8 cellular contexts compared by ENCODE assay signal in genomic region chr2:85728883-85729824, GRCh38. TPM values are rescaled to one million over a fixed set of nuclear protein-coding genes. Genes with fewer than 3 reads are reported as not detected.
DNase-seq lines count a peak whose midpoint lies in the region; ATAC-seq and TF ChIP-seq lines count a peak whose summit lies in the region.

No MANE protein-coding gene starts in this region.

- H3K9ac ChIP-seq in colonic mucosa (ENCODE audit: low read depth in 2 of 2, low read length in 2 of 2), result no peak overlapping the region
- H3K9ac ChIP-seq in liver (ENCODE audit: low read depth in 1 of 2, low read length in 2 of 2), result peak overlapping the region in 1 of 2 donors; percentile 32

- no peaks in the 10 kb centered on the region for H3K4me1 ChIP-seq in colonic mucosa
- peaks cover 13 to 33% (median 24%) of the 10 kb centered on the region in 4 donors for H3K4me1 ChIP-seq in liver (ENCODE audit: control insufficient read depth in 4 of 4, insufficient read depth in 4 of 4, low read length in 3 of 4)

- H3K36me3 ChIP-seq in colonic mucosa (no peaks in the 10 kb centered on the region), liver (ENCODE audit: control insufficient read depth in 4 of 4, insufficient read depth in 3 of 4, low read depth in 1 of 4, low read length in 3 of 4) (no peaks in the 10 kb centered on the region)

- ATAC-seq in HG02981 (IDR thresholded peaks at IDR 0.05; ENCODE audit: unreplicated experiment) (peak; percentile 72), HG02642 (IDR thresholded peaks at IDR 0.05; ENCODE audit: poor library complexity, unreplicated experiment) (no peak)

- peak; percentile 98 for TF ChIP-seq CTCF in GM12865 (IDR thresholded peaks at IDR 0.05; ENCODE audit: insufficient read depth, low read depth, low read length, missing control alignments)
- TF ChIP-seq CTCF in colonic mucosa (IDR thresholded peaks at IDR 0.05), result peak; percentile 93
- TF ChIP-seq CTCF in liver (IDR thresholded peaks at IDR 0.05; ENCODE audit: low read depth, low read length, missing input control), result peak; percentile 98

- peak; percentile 99 for TF ChIP-seq RAD21 in liver (IDR thresholded peaks at IDR 0.05)

- H3K27me3 ChIP-seq in colonic mucosa (no peaks in the 10 kb centered on the region), liver (ENCODE audit: control insufficient read depth in 4 of 4, insufficient read depth in 4 of 4, low read length in 3 of 4) (no peaks in the 10 kb centered on the region)

- H3K4me3 ChIP-seq in GM12865 (ENCODE audit: low read depth, low read length), result no peak overlapping the region
- no peak overlapping the region for H3K4me3 ChIP-seq in colonic mucosa
- no peak overlapping the region for H3K4me3 ChIP-seq in liver (ENCODE audit: low read depth in 1 of 3, low read length in 3 of 3)

- DNase-seq in GM12865 (ENCODE audit: low read depth), result peak; percentile 78
- DNase-seq in NCI-H460 (ENCODE audit: extremely low read depth, low read depth), result peak; percentile 80
- peak; percentile 86 for DNase-seq in activated CD4-positive, alpha-beta T cell treated with anti-CD3 and anti-CD28 coated beads for 48 hours
- DNase-seq in colonic mucosa, result peak; percentile 86
- DNase-seq in stimulated activated CD4-positive, alpha-beta T cell treated with anti-CD3 and anti-CD28 coated beads, TNF-alpha, amount 100 ng/mL, for 1 hour (ENCODE audit: low read depth in 3 of 3, low spot score in 1 of 3), result peak; percentile 18 to 71 (median 41)

- H3K27ac ChIP-seq in colonic mucosa (no peak overlapping the region), liver (ENCODE audit: low read depth in 1 of 2, low read length in 2 of 2) (no peak overlapping the region)

- H3K9me3 ChIP-seq in colonic mucosa, result no peaks in the 10 kb centered on the region
- no peaks in the 10 kb centered on the region for H3K9me3 ChIP-seq in liver (ENCODE audit: control insufficient read depth in 4 of 4, low read length in 3 of 4)

- intact Hi-C loops in colonic mucosa (cut with DNase I), result loop anchor here (2.0 kb wide), 1 partner anchor 86 kb away; no protein-coding TSS in a partner anchor

- WGBS in liver, result 35% methylated on average over 26 of the region's 26 CpGs

TF ChIP-seq in liver, 16 proteins besides CTCF, POLR2A, EP300 and RAD21:
- TF ChIP-seq MAX (IDR thresholded peaks at IDR 0.05) (no peak), TAF1 (conservative IDR thresholded peaks at IDR 0.05) (no peak), RXRA (IDR thresholded peaks at IDR 0.05) (peak; percentile 74 to 93), HNF4A (conservative IDR thresholded peaks at IDR 0.05) (peak; percentile 29 to 48), FOXA2 (IDR thresholded peaks at IDR 0.05) (peak; percentile 4), YY1 (IDR thresholded peaks at IDR 0.05) (no peak), SP1 (IDR thresholded peaks at IDR 0.05) (peak; percentile 22)
- TF ChIP-seq, protein P1, sequence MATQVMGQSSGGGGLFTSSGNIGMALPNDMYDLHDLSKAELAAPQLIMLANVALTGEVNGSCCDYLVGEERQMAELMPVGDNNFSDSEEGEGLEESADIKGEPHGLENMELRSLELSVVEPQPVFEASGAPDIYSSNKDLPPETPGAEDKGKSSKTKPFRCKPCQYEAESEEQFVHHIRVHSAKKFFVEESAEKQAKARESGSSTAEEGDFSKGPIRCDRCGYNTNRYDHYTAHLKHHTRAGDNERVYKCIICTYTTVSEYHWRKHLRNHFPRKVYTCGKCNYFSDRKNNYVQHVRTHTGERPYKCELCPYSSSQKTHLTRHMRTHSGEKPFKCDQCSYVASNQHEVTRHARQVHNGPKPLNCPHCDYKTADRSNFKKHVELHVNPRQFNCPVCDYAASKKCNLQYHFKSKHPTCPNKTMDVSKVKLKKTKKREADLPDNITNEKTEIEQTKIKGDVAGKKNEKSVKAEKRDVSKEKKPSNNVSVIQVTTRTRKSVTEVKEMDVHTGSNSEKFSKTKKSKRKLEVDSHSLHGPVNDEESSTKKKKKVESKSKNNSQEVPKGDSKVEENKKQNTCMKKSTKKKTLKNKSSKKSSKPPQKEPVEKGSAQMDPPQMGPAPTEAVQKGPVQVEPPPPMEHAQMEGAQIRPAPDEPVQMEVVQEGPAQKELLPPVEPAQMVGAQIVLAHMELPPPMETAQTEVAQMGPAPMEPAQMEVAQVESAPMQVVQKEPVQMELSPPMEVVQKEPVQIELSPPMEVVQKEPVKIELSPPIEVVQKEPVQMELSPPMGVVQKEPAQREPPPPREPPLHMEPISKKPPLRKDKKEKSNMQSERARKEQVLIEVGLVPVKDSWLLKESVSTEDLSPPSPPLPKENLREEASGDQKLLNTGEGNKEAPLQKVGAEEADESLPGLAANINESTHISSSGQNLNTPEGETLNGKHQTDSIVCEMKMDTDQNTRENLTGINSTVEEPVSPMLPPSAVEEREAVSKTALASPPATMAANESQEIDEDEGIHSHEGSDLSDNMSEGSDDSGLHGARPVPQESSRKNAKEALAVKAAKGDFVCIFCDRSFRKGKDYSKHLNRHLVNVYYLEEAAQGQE (IDR thresholded peaks at IDR 0.05), result peak; percentile 18

RNA-seq across cellular contexts. Expression of gene ATOH8, which starts 24.6 kb away (rescaled TPM):
- 0.89 and 1.4 TPM in 2 replicates for total RNA-seq in NCI-H460 (2014; rRNA removed; shearing (Covaris generic))
- 3.6 and 6.2 TPM in 2 replicates for polyA plus RNA-seq in NCI-H460 (2014; cell fraction: nucleus; rRNA removed)
- 1 to 10 TPM; 2.5 TPM for total RNA-seq in colonic mucosa
- 10 to 100 TPM in 1 of 2 donors, under 1 TPM in 1; 0.33 to 37.7 TPM for total RNA-seq in liver
- polyA plus RNA-seq in liver, result 10 to 100 TPM; 20.4 to 33.2 TPM

RNA-seq across cellular contexts. Expression of gene GNLY, which starts 35.0 kb away (rescaled TPM):
- total RNA-seq in NCI-H460 (2014; rRNA removed; shearing (Covaris generic)), result not detected in 2 replicates
- 1.1 TPM in 1 of 2 replicates, not detected in the other for polyA plus RNA-seq in NCI-H460 (2014; cell fraction: nucleus; rRNA removed)
- total RNA-seq in colonic mucosa (1 to 10 TPM in 1 of 2 donors, under 1 TPM in 1; 0.32 to 4.7 TPM), liver (under 1 TPM in 1 of 2 donors, not detected in 1; 0.75 TPM)
- polyA plus RNA-seq in liver, result 1 to 10 TPM; 1.3 to 4.8 TPM
